Comparison of ENCODE assay signal across 15 cellular contexts in the genomic region with DNA sequence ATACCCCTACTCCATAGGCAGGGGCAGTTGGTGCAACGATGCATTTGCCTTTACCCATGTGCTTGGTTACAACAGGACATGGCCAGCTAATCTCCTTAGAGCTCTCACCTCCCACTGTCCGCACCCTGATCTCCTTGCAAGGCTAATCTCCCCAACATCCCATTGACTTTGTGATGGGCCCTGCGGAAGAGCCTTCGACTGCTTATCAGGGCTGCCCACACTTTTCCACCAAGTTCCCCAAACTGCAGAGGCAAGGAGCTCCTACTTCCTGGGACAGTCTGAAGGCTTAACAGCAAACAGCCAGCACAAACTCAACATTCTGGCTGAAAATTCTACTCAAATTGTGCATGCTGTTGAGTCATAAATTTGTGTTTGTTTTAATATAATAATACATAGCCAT.
"Had no signal": no experiment of that assay in that cellular context is flagged by ENCODE, and none has a peak within 500 bp of the region (broad histone marks: within the 10 kb centered on the region; RNA-seq: fewer than 3 reads in every experiment).

No MANE protein-coding gene starts in this region.

- DNase-seq: islet precursor cell; left ventricle myocardium inferior; mesendoderm; naive thymus-derived CD4-positive, alpha-beta T cell; ovary; right lobe of liver; stimulated activated CD4-positive, alpha-beta T cell treated with anti-CD3 and anti-CD28 coated beads, Interleukin-1b, Interleukin-23, amount 100 ng/mL, for 48 hours; stimulated activated CD4-positive, alpha-beta T cell treated with anti-CD3 and anti-CD28 coated beads, Interleukin-4, amount 100 ng/mL, for 1 hour; stimulated activated naive B cell treated with anti-CD40 and anti-IgM and Interleukin-4, amounts not matched to agents 10 μg/mL and 1 μg/mL and 100 μg/mL, for 72 hours; stimulated activated naive CD8-positive, alpha-beta T cell treated with anti-CD3 and anti-CD28 coated beads, Interleukin-15, Interleukin-2, amounts not matched to agents 100 U/mL and 50 U/mL, for 24 hours; stomach; testis; thyroid gland; transverse colon; upper lobe of left lung had no signal

- ATAC-seq: naive thymus-derived CD4-positive, alpha-beta T cell; right lobe of liver; stimulated activated naive B cell treated with anti-CD40 and anti-IgM and Interleukin-4, amounts not matched to agents 10 μg/mL and 1 μg/mL and 100 μg/mL, for 72 hours; stimulated activated naive CD8-positive, alpha-beta T cell treated with anti-CD3 and anti-CD28 coated beads, Interleukin-15, Interleukin-2, amounts not matched to agents 100 U/mL and 50 U/mL, for 24 hours had no signal
